Comparison of ENCODE assay signal across 25 cellular contexts in genomic region chr2:232134939-232135338, GRCh38.
"Had no signal": no experiment of that assay in that cellular context is flagged by ENCODE, and none has a peak within 500 bp of the region (broad histone marks: within the 10 kb centered on the region; RNA-seq: fewer than 3 reads in every experiment).

No MANE protein-coding gene starts in this region.

- H3K27ac ChIP-seq: cardiac muscle cell, heart right ventricle, thoracic aorta, upper lobe of right lung had no signal

- H3K27me3 ChIP-seq: cardiac muscle cell, heart right ventricle, upper lobe of right lung had no signal

- H3K4me3 ChIP-seq: cardiac muscle cell, heart right ventricle, thoracic aorta, upper lobe of right lung had no signal

- H3K4me1 ChIP-seq: upper lobe of right lung had no signal

- DNase-seq: activated B cell treated with CpG ODN at 0.5 μM for 24 hours; activated CD4-positive, alpha-beta T cell treated with anti-CD3 and anti-CD28 coated beads for 36 hours; activated CD4-positive, alpha-beta T cell treated with anti-CD3 and anti-CD28 coated beads, Interleukin-2, amount 50 U/mL, for 4 hours; activated CD8-positive, alpha-beta memory T cell treated with anti-CD3 and anti-CD28 coated beads for 24 hours; activated CD8-positive, alpha-beta memory T cell treated with anti-CD3 and anti-CD28 coated beads, Interleukin-2, amount 50 U/mL, for 4 hours; activated naive CD8-positive, alpha-beta T cell treated with anti-CD3 and anti-CD28 coated beads, Interleukin-2, amount 10 ng/mL, durations not matched to agents 7 days and 5 days; activated T-cell treated with anti-CD3 and anti-CD28 coated beads, Interleukin-2, amount 50 U/mL, for 24 hours; amygdala; cortex of kidney; endodermal cell; foreskin fibroblast; heart right ventricle; left colon; mesenchymal stem cell; occipital lobe; small intestine; stimulated activated CD4-positive, alpha-beta T cell treated with anti-CD3 and anti-CD28 coated beads, Interleukin-2, amount 100 ng/mL, for 24 hours; upper lobe of right lung had no signal

- ATAC-seq: activated CD4-positive, alpha-beta T cell treated with anti-CD3 and anti-CD28 coated beads for 36 hours; activated T-helper 17 cell treated with anti-CD3 and anti-CD28 coated beads, Interleukin-2, amount 50 U/mL, for 72 hours; heart right ventricle; left colon; sciatic nerve; stimulated activated memory B cell treated with anti-CD40 and anti-IgM and Interleukin-4, amounts not matched to agents 10 μg/mL and 1 μg/mL and 100 μg/mL, for 72 hours; upper lobe of right lung had no signal

- H3K9me3 ChIP-seq: heart right ventricle, thoracic aorta, upper lobe of right lung had no signal

- H3K27ac Mint-ChIP-seq: activated B cell treated with CpG ODN at 0.5 μM for 24 hours; activated CD4-positive, alpha-beta T cell treated with anti-CD3 and anti-CD28 coated beads for 36 hours; activated naive CD8-positive, alpha-beta T cell treated with anti-CD3 and anti-CD28 coated beads, Interleukin-2, amount 10 ng/mL, durations not matched to agents 7 days and 5 days; activated T-cell treated with anti-CD3 and anti-CD28 coated beads, Interleukin-2, amount 50 U/mL, for 24 hours; activated T-helper 17 cell treated with anti-CD3 and anti-CD28 coated beads, Interleukin-2, amount 50 U/mL, for 72 hours; endodermal cell; stimulated activated memory B cell treated with anti-CD40 and anti-IgM and Interleukin-4, amounts not matched to agents 10 μg/mL and 1 μg/mL and 100 μg/mL, for 72 hours; T-helper 1 cell treated with Interleukin-12 subunit alpha and Interleukin-12 subunit beta and Interleukin-4 antibody, amounts not matched to agents 30 μg/mL and 1 μg/mL, for 36 hours had no signal

- H3K36me3 ChIP-seq: cardiac muscle cell, thoracic aorta had no signal

- H3K27me3 Mint-ChIP-seq: activated B cell treated with CpG ODN at 0.5 μM for 24 hours; activated CD4-positive, alpha-beta T cell treated with anti-CD3 and anti-CD28 coated beads for 36 hours; activated naive CD8-positive, alpha-beta T cell treated with anti-CD3 and anti-CD28 coated beads, Interleukin-2, amount 10 ng/mL, durations not matched to agents 7 days and 5 days; activated T-cell treated with anti-CD3 and anti-CD28 coated beads, Interleukin-2, amount 50 U/mL, for 24 hours; activated T-helper 17 cell treated with anti-CD3 and anti-CD28 coated beads, Interleukin-2, amount 50 U/mL, for 72 hours; stimulated activated memory B cell treated with anti-CD40 and anti-IgM and Interleukin-4, amounts not matched to agents 10 μg/mL and 1 μg/mL and 100 μg/mL, for 72 hours had no signal

- H3K4me3 Mint-ChIP-seq: activated B cell treated with CpG ODN at 0.5 μM for 24 hours; activated CD4-positive, alpha-beta T cell treated with anti-CD3 and anti-CD28 coated beads for 36 hours; activated naive CD8-positive, alpha-beta T cell treated with anti-CD3 and anti-CD28 coated beads, Interleukin-2, amount 10 ng/mL, durations not matched to agents 7 days and 5 days; activated T-cell treated with anti-CD3 and anti-CD28 coated beads, Interleukin-2, amount 50 U/mL, for 24 hours; activated T-helper 17 cell treated with anti-CD3 and anti-CD28 coated beads, Interleukin-2, amount 50 U/mL, for 72 hours; endodermal cell; neural crest cell; stimulated activated memory B cell treated with anti-CD40 and anti-IgM and Interleukin-4, amounts not matched to agents 10 μg/mL and 1 μg/mL and 100 μg/mL, for 72 hours; T-helper 1 cell treated with Interleukin-12 subunit alpha and Interleukin-12 subunit beta and Interleukin-4 antibody, amounts not matched to agents 30 μg/mL and 1 μg/mL, for 36 hours had no signal

- H3K4me1 Mint-ChIP-seq: neural crest cell had no signal

- H3K9me3 Mint-ChIP-seq: activated B cell treated with CpG ODN at 0.5 μM for 24 hours; activated naive CD8-positive, alpha-beta T cell treated with anti-CD3 and anti-CD28 coated beads, Interleukin-2, amount 10 ng/mL, durations not matched to agents 7 days and 5 days; activated T-cell treated with anti-CD3 and anti-CD28 coated beads, Interleukin-2, amount 50 U/mL, for 24 hours; activated T-helper 17 cell treated with anti-CD3 and anti-CD28 coated beads, Interleukin-2, amount 50 U/mL, for 72 hours; endodermal cell; neural crest cell; stimulated activated memory B cell treated with anti-CD40 and anti-IgM and Interleukin-4, amounts not matched to agents 10 μg/mL and 1 μg/mL and 100 μg/mL, for 72 hours; T-helper 1 cell treated with Interleukin-12 subunit alpha and Interleukin-12 subunit beta and Interleukin-4 antibody, amounts not matched to agents 30 μg/mL and 1 μg/mL, for 36 hours had no signal
